ENCODE assay signal across 17 cellular contexts in the genomic region with DNA sequence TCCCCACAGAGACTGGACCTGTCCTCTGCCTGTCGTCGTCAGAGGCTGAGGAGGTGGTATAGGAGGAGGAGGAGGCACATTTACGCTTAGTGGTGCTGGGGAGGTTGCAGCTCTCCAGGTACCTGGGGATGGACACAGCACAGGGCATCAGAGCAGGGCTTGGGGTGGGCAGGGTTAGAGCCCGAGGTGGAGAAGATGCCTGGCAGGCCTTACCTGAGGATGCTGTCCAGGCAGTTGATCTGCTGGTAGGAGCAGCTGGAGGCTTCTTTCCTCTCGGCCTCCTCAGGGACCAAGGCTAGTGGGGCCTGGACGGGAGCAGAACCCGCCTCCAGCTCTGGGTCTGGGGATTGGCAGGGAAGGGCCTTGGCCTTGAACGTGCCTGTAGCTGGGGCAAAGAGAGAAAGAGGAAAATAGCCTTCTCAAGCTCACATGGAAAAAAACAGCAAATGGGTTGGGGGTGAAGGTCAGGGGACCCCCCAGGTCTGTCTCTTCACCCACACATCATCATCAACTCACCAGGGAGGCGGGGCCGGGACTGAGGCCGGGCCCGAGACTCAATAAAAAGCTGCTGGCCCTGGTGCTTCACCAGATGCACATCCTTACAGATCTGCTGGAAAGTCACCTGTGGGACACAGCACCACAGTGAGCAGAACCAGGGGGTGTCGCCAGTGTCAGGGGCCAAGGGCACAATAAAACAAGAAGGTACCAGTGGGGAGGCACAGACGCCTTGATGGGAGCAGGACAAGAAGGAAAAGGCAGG. TPM values are rescaled to one million over a fixed set of nuclear protein-coding genes. Genes with fewer than 3 reads are reported as not detected.
A peak's percentile ranks its signal among the peaks of the same experiment; 100 is the strongest.
DNase-seq lines count a peak whose midpoint lies in the region; ATAC-seq and TF ChIP-seq lines count a peak whose summit lies in the region.
"Had no signal": no experiment of that assay in that cellular context is flagged by ENCODE, and none has a peak within 500 bp of the region (broad histone marks: within the 10 kb centered on the region; RNA-seq: fewer than 3 reads in every experiment).

No MANE protein-coding gene starts in this region.

- peak overlapping the region; percentile 99 for H3K27ac ChIP-seq in left ventricle myocardium inferior (replicated peaks)
- peak overlapping the region; percentile 65 to 99 for H3K27ac ChIP-seq in breast epithelium
- no peak overlapping the region for H3K27ac ChIP-seq in osteoblast (ENCODE audit: low read depth, low read length)
- peak overlapping the region; percentile 6 for H3K27ac ChIP-seq in upper lobe of right lung
- H3K27ac ChIP-seq: foreskin keratinocyte had no signal

- H3K79me2 ChIP-seq in osteoblast (ENCODE audit: insufficient read depth, low read length) = peaks cover 19% of the 10 kb centered on the region

- DNase-seq in left ventricle myocardium inferior = no peak
- no peak for DNase-seq in cardiac septum (ENCODE audit: low spot score)
- no peak for DNase-seq in breast epithelium (ENCODE audit: low spot score in 2 of 2)
- peak; percentile 63 for DNase-seq in osteoblast (ENCODE audit: insufficient read length, low spot score, missing footprints)
- peak; percentile 55 for DNase-seq in upper lobe of right lung
- no peak for DNase-seq in HAP-1 (ENCODE audit: low spot score in 2 of 2)
- no peak for DNase-seq in kidney tubule cell (ENCODE audit: low spot score)
- DNase-seq: activated gamma-delta T cell treated with Interleukin-2 at 50 U/mL for 16 hours; central memory CD4-positive, alpha-beta T cell; foreskin keratinocyte; NCI-H1105; NCI-H82; SW 1271 had no signal

- H3K9me3 ChIP-seq in left ventricle myocardium inferior (replicated peaks) (no peaks in the 10 kb centered on the region), breast epithelium (no peaks in the 10 kb centered on the region), osteoblast (ENCODE audit: low read depth, low read length) (no peaks in the 10 kb centered on the region), upper lobe of right lung (no peaks in the 10 kb centered on the region), HAP-1 (no peaks in the 10 kb centered on the region)

- ATAC-seq in upper lobe of right lung (no peak), GM18520 (IDR thresholded peaks at IDR 0.05; ENCODE audit: unreplicated experiment) (no peak)
- ATAC-seq: foreskin keratinocyte, HCT116, WTC11 had no signal

- TF ChIP-seq CTCF in left ventricle myocardium inferior (IDR thresholded peaks at IDR 0.05; ENCODE audit: borderline replicate concordance) (no peak), breast epithelium (IDR thresholded peaks at IDR 0.05) (no peak), osteoblast (IDR thresholded peaks at IDR 0.05; ENCODE audit: extremely low read depth, low read depth, low read length) (no peak), upper lobe of right lung (IDR thresholded peaks at IDR 0.05) (no peak)

- peaks cover 35% of the 10 kb centered on the region for H4K20me1 ChIP-seq in osteoblast (ENCODE audit: insufficient read depth, low read length)

- H3K27me3 ChIP-seq in left ventricle myocardium inferior (ENCODE audit: low read depth) = no peaks in the 10 kb centered on the region
- H3K27me3 ChIP-seq in breast epithelium = no peaks in the 10 kb centered on the region
- H3K27me3 ChIP-seq in osteoblast (ENCODE audit: insufficient read depth, low read length) = no peaks in the 10 kb centered on the region
- no peaks in the 10 kb centered on the region for H3K27me3 ChIP-seq in upper lobe of right lung
- H3K27me3 ChIP-seq in HAP-1 (ENCODE audit: low read depth) = no peaks in the 10 kb centered on the region
- H3K27me3 ChIP-seq: foreskin keratinocyte had no signal

- TF ChIP-seq POLR2A in breast epithelium (IDR thresholded peaks at IDR 0.05) = no peak

- no peak overlapping the region for H2AFZ ChIP-seq in osteoblast (ENCODE audit: low read length)

- H3K36me3 ChIP-seq in left ventricle myocardium inferior (peaks cover 94% of the 10 kb centered on the region), breast epithelium (peaks cover 53% of the 10 kb centered on the region), osteoblast (ENCODE audit: insufficient read depth, low read length) (peaks cover 81% of the 10 kb centered on the region), upper lobe of right lung (peaks cover 93% of the 10 kb centered on the region), HAP-1 (replicated peaks) (peaks cover 67% of the 10 kb centered on the region)

- peaks cover 89% of the 10 kb centered on the region for H3K4me1 ChIP-seq in left ventricle myocardium inferior
- peaks cover 5 to 6% of the 10 kb centered on the region in 2 donors for H3K4me1 ChIP-seq in breast epithelium
- peaks cover 11% of the 10 kb centered on the region for H3K4me1 ChIP-seq in osteoblast (ENCODE audit: insufficient read depth, low read length)
- H3K4me1 ChIP-seq in upper lobe of right lung = peaks cover 18% of the 10 kb centered on the region
- H3K4me1 ChIP-seq in HAP-1 = peaks cover 6% of the 10 kb centered on the region
- H3K4me1 ChIP-seq: foreskin keratinocyte had no signal

- intact Hi-C loops in left ventricle myocardium inferior (cut with micrococcal nuclease) (no loop called here), cardiac septum (cut with DNase I) (no loop called here), breast epithelium (cut with DNase I; ENCODE audit: low total_unique reads) (no loop called here), upper lobe of right lung (cut with DNase I) (no loop called here)

- in situ Hi-C loops in HAP-1 (cut with MboI; ENCODE audit: low sequenced_read_pairs) = no loop called here

- H3K4me3 ChIP-seq in left ventricle myocardium inferior (no peak overlapping the region), breast epithelium (no peak overlapping the region), osteoblast (ENCODE audit: insufficient read depth, low read length) (no peak overlapping the region), upper lobe of right lung (no peak overlapping the region), HAP-1 (no peak overlapping the region)
- H3K4me3 ChIP-seq: lung had no signal

- no peak overlapping the region for H3K4me2 ChIP-seq in osteoblast (ENCODE audit: insufficient read depth, low read length)

RNA-seq across cellular contexts. Expression of a gene that starts 5.6 kb away (rescaled TPM):
- total RNA-seq in left ventricle myocardium inferior (109 TPM), cardiac septum (47.8 TPM), breast epithelium (100 to 1,000 TPM in 2 of 3 donors, 10 to 100 TPM in 1; 97.3 to 167 (median 115) TPM), osteoblast (11.2 and 16.6 TPM in 2 replicates), upper lobe of right lung (350 TPM)

RNA-seq across cellular contexts. Expression of a gene that starts 16.2 kb away (rescaled TPM):
- total RNA-seq in left ventricle myocardium inferior (59.6 TPM), cardiac septum (63.9 TPM), breast epithelium (10 to 100 TPM; 21.8 to 30.2 (median 28.1) TPM), osteoblast (5.3 and 5.4 TPM in 2 replicates), upper lobe of right lung (78.1 TPM)

RNA-seq across cellular contexts. Expression of a gene that starts 22.7 kb away (rescaled TPM):
- total RNA-seq in left ventricle myocardium inferior (not detected), cardiac septum (0.65 TPM), breast epithelium (not detected), osteoblast (not detected in 2 replicates), upper lobe of right lung (not detected)

RNA-seq across cellular contexts. Expression of a gene that starts 28.2 kb away (rescaled TPM):
- total RNA-seq in left ventricle myocardium inferior (not detected), cardiac septum (not detected), breast epithelium (under 1 TPM in 1 of 3 donors, not detected in 2; 0.73 TPM), osteoblast (not detected in 2 replicates), upper lobe of right lung (not detected)

RNA-seq across cellular contexts. Expression of a gene that starts 29.6 kb away (rescaled TPM):
- 7.9 TPM for total RNA-seq in left ventricle myocardium inferior
- total RNA-seq in cardiac septum = 8.7 TPM
- 10 to 100 TPM; 15.7 to 83.1 (median 41.0) TPM for total RNA-seq in breast epithelium
- 8.3 and 8.8 TPM in 2 replicates for total RNA-seq in osteoblast
- total RNA-seq in upper lobe of right lung = 9.3 TPM

Comparison
In these comparisons a context has a peak if more than half of its experiments do, and no peak if none do; other contexts are left out.
1. DNase-seq: peak in osteoblast (single experiment) and upper lobe of right lung (single experiment); none in left ventricle myocardium inferior (single experiment), cardiac septum (single experiment), breast epithelium (0 of 2), HAP-1 (0 of 2) and kidney tubule cell (single experiment).